8 cellular contexts compared by ENCODE assay signal in genomic region chr2:195498176-195498575, GRCh38.
DNase-seq lines count a peak whose midpoint lies in the region; ATAC-seq and TF ChIP-seq lines count a peak whose summit lies in the region.

No MANE protein-coding gene starts in this region.

- no peaks in the 10 kb centered on the region for H3K36me3 ChIP-seq in Caco-2 (ENCODE audit: control insufficient read depth, insufficient read depth, low read length)
- no peaks in the 10 kb centered on the region for H3K36me3 ChIP-seq in Panc1 (ENCODE audit: control insufficient read depth, insufficient read depth, low read length)

- TF ChIP-seq CTCF in Caco-2 (IDR thresholded peaks at IDR 0.05; ENCODE audit: insufficient read depth in 1 of 2, low read depth in 1 of 2, low read length in 1 of 2, severe bottlenecking in 1 of 2, unreplicated experiment in 1 of 2) = peak; percentile 45 to 51
- TF ChIP-seq CTCF in Panc1 (IDR thresholded peaks at IDR 0.05) = peak; percentile 47

- no peaks in the 10 kb centered on the region for H3K27me3 ChIP-seq in Caco-2 (replicated peaks; ENCODE audit: control insufficient read depth, insufficient read depth, low read length)
- H3K27me3 ChIP-seq in Panc1 (ENCODE audit: control insufficient read depth, insufficient read depth, low read length) = no peaks in the 10 kb centered on the region

- no peak overlapping the region for H3K27ac ChIP-seq in Panc1 (ENCODE audit: low read length)

- H3K4me1 Mint-ChIP-seq in Caco-2 (ENCODE audit: low read depth, unreplicated experiment) = no peaks in the 10 kb centered on the region
- H3K4me1 Mint-ChIP-seq in activated naive CD8-positive, alpha-beta T cell treated with anti-CD3 and anti-CD28 coated beads, Interleukin-2, amount 10 ng/mL, durations not matched to agents 7 days and 5 days = peaks cover 31% of the 10 kb centered on the region

- peaks cover 4% of the 10 kb centered on the region for H3K27me3 Mint-ChIP-seq in Caco-2 (ENCODE audit: insufficient read depth, unreplicated experiment)
- H3K27me3 Mint-ChIP-seq in activated naive CD8-positive, alpha-beta T cell treated with anti-CD3 and anti-CD28 coated beads, Interleukin-2, amount 10 ng/mL, durations not matched to agents 7 days and 5 days = peaks cover 2% of the 10 kb centered on the region

- CTCF ChIA-PET in Caco-2 (lab: Charles Lee) = interaction anchor here (0.6 to 2.3 kb wide), 4 partner anchors 66 to 164 kb away, joined by 3 to 16 read pairs (median 10); partner anchors contain the start of gene SLC39A10
- CTCF ChIA-PET in Panc1 (lab: Charles Lee) = interaction anchor here (0.7 to 1.0 kb wide), 3 partner anchors 16 to 159 kb away, joined by 3 read pairs; partner anchors contain the start of gene SLC39A10

- H3K36me3 Mint-ChIP-seq in Caco-2 (ENCODE audit: insufficient read depth, unreplicated experiment) = no peaks in the 10 kb centered on the region
- peaks cover 21% of the 10 kb centered on the region for H3K36me3 Mint-ChIP-seq in activated naive CD8-positive, alpha-beta T cell treated with anti-CD3 and anti-CD28 coated beads, Interleukin-2, amount 10 ng/mL, durations not matched to agents 7 days and 5 days

- H3K4me1 ChIP-seq in Caco-2 = no peaks in the 10 kb centered on the region
- no peaks in the 10 kb centered on the region for H3K4me1 ChIP-seq in Panc1 (ENCODE audit: control insufficient read depth, insufficient read depth, low read length)

- intact Hi-C loops in Caco-2 (cut with micrococcal nuclease; ENCODE audit: unreplicated experiment) = loop anchor here (1.0 kb wide), 3 partner anchors 162 to 570 kb away; partner anchors contain the start of gene DNAH7
- intact Hi-C loops in Panc1 (cut with micrococcal nuclease; ENCODE audit: unreplicated experiment) = no loop called here

- POLR2A ChIA-PET in Caco-2 (lab: Charles Lee) = no interaction called here
- POLR2A ChIA-PET in Panc1 (lab: Charles Lee) = no interaction called here
- POLR2A ChIA-PET in activated naive CD8-positive, alpha-beta T cell treated with anti-CD3 and anti-CD28 coated beads, Interleukin-2, amount 10 ng/mL, durations not matched to agents 7 days and 5 days (lab: Charles Lee) = interaction anchor here (0.7 to 2.1 kb wide), 2 partner anchors 9 to 159 kb away, joined by 4 to 10 read pairs; partner anchors contain the start of gene SLC39A10

- ATAC-seq in GM21529 (IDR thresholded peaks at IDR 0.05; ENCODE audit: unreplicated experiment) = peak; percentile 65
- ATAC-seq in Panc1 = no peak
- ATAC-seq in activated naive CD8-positive, alpha-beta T cell treated with anti-CD3 and anti-CD28 coated beads, Interleukin-2, amount 10 ng/mL, durations not matched to agents 7 days and 5 days (ENCODE audit: low read depth) = no peak
- peak; percentile 70 for ATAC-seq in left lobe of liver
- no peak for ATAC-seq in HG03571 (IDR thresholded peaks at IDR 0.05; ENCODE audit: unreplicated experiment)

- H3K4me3 ChIP-seq in Caco-2 (ENCODE audit: low read depth, low read length) = no peak overlapping the region
- no peak overlapping the region for H3K4me3 ChIP-seq in Panc1 (ENCODE audit: low read depth in 2 of 2, low read length in 2 of 2)

- H3K4me3 Mint-ChIP-seq in Caco-2 (ENCODE audit: unreplicated experiment) = no peak overlapping the region
- no peak overlapping the region for H3K4me3 Mint-ChIP-seq in activated naive CD8-positive, alpha-beta T cell treated with anti-CD3 and anti-CD28 coated beads, Interleukin-2, amount 10 ng/mL, durations not matched to agents 7 days and 5 days

- DNase-seq in Caco-2 (peak; percentile 52 to 54), Panc1 (ENCODE audit: low read depth, low spot score) (no peak), left lobe of liver (ENCODE audit: low spot score) (peak; percentile 49), AG08395 (ENCODE audit: low spot score) (no peak)
- no peak for DNase-seq in activated naive CD8-positive, alpha-beta T cell treated with anti-CD3 and anti-CD28 coated beads, Interleukin-2, amount 10 ng/mL, durations not matched to agents 7 days and 5 days
- peak; percentile 41 to 69 for DNase-seq in stimulated activated CD8-positive, alpha-beta memory T cell treated with anti-CD3 and anti-CD28 coated beads, Interleukin-7, amount 100 ng/mL, for 4 hours (ENCODE audit: low read depth in 2 of 2)

- BruUV-seq in Caco-2 (replicated peaks; lab: Mats Ljungman, UMichigan) (no TSS peak), Panc1 (replicated peaks; lab: Mats Ljungman, UMichigan) (no TSS peak)

- H3K9me3 ChIP-seq in Caco-2 (no peaks in the 10 kb centered on the region), Panc1 (ENCODE audit: control insufficient read depth, insufficient read depth, low read depth, low read length) (no peaks in the 10 kb centered on the region)

- no peak overlapping the region for H3K27ac Mint-ChIP-seq in Caco-2 (ENCODE audit: unreplicated experiment)
- H3K27ac Mint-ChIP-seq in activated naive CD8-positive, alpha-beta T cell treated with anti-CD3 and anti-CD28 coated beads, Interleukin-2, amount 10 ng/mL, durations not matched to agents 7 days and 5 days = peak overlapping the region; percentile 33

- in situ Hi-C loops in Panc1 (cut with HindIII; ENCODE audit: low pct_unique_long_range_greater_than_20kb, low sequenced_read_pairs) = no loop called here

- H3K9me3 Mint-ChIP-seq in Caco-2 (ENCODE audit: unreplicated experiment) = no peaks in the 10 kb centered on the region
- peaks cover 3% of the 10 kb centered on the region for H3K9me3 Mint-ChIP-seq in activated naive CD8-positive, alpha-beta T cell treated with anti-CD3 and anti-CD28 coated beads, Interleukin-2, amount 10 ng/mL, durations not matched to agents 7 days and 5 days

Comparison
In these comparisons a context has a peak if more than half of its experiments do, and no peak if none do; other contexts are left out.
1. DNase-seq: peak in Caco-2 (2 of 2), left lobe of liver (single experiment) and stimulated activated CD8-positive, alpha-beta memory T cell treated with anti-CD3 and anti-CD28 coated beads, Interleukin-7, amount 100 ng/mL, for 4 hours (2 of 2); none in Panc1 (single experiment), activated naive CD8-positive, alpha-beta T cell treated with anti-CD3 and anti-CD28 coated beads, Interleukin-2, amount 10 ng/mL, durations not matched to agents 7 days and 5 days (single experiment) and AG08395 (single experiment).
2. ATAC-seq: peak in GM21529 (single experiment) and left lobe of liver (single experiment); none in Panc1 (single experiment), activated naive CD8-positive, alpha-beta T cell treated with anti-CD3 and anti-CD28 coated beads, Interleukin-2, amount 10 ng/mL, durations not matched to agents 7 days and 5 days (single experiment) and HG03571 (single experiment).